18 cellular contexts compared by ENCODE assay signal in the genomic region with DNA sequence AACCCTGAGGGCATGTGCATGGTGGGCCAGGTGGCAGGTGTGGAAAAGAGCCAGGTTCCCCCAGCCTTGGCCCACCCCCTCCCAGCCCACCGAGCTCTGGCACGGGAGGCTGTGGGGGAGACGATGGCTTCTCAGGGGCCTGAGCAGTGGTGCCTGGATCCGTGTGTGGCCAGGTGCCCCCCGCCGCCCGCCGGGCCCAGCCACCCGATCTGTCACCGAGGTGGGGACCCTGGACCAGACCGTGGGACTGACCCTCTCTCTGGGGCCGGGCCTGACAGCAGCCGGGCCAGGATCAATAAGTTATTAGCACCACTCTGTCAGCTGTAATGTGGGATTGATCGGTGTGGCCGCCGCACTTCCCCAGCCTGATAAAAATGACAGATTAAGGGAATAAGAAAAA. TPM values are rescaled to one million over a fixed set of nuclear protein-coding genes. Genes with fewer than 3 reads are reported as not detected.
DNase-seq lines count a peak whose midpoint lies in the region; ATAC-seq, FAIRE-seq and TF ChIP-seq lines count a peak whose summit lies in the region.
"Had no signal": no experiment of that assay in that cellular context is flagged by ENCODE, and none has a peak within 500 bp of the region (broad histone marks: within the 10 kb centered on the region; RNA-seq: fewer than 3 reads in every experiment).

No MANE protein-coding gene starts in this region.

- peaks cover 29% of the 10 kb centered on the region for H3F3A ChIP-seq in neural progenitor cell (ENCODE audit: low read depth)

- H3K14ac ChIP-seq in IMR-90 (replicated peaks; ENCODE audit: low read depth, low read length), result no peak overlapping the region

- peaks cover 2% of the 10 kb centered on the region for H3K9me3 Mint-ChIP-seq in neural progenitor cell
- H3K9me3 Mint-ChIP-seq in CD8-positive, alpha-beta T cell, result no peaks in the 10 kb centered on the region
- H3K9me3 Mint-ChIP-seq: CD4-positive, CD25-positive, alpha-beta regulatory T cell had no signal

- POLR2A ChIA-PET in IMR-90 (lab: Charles Lee; ENCODE audit: unreplicated experiment) (no interaction called here), K562 (lab: Yijun Ruan, JAX) (interaction anchor here (1.0 to 1.7 kb wide), 4 partner anchors 18 to 29 kb away, joined by 3 to 7 read pairs (median 4); a partner anchor contains a TSS)
- POLR2A ChIA-PET in CD8-positive, alpha-beta T cell (lab: Charles Lee), result no interaction called here

- dilution Hi-C loops in IMR-90 (cut with HindIII; ENCODE audit: low sequenced_read_pairs, unreplicated experiment), result no loop called here

- H2AK9ac ChIP-seq in IMR-90 (replicated peaks; ENCODE audit: low read depth, low read length, poor library complexity), result peak overlapping the region; percentile 78

- CTCF ChIA-PET in IMR-90 (lab: Yijun Ruan, JAX) (no interaction called here), K562 (lab: Yijun Ruan, JAX; ENCODE audit: low intra/inter-chr PET ratio) (no interaction called here)
- CTCF ChIA-PET in CD8-positive, alpha-beta T cell (lab: Charles Lee), result interaction anchor here (0.9 kb wide), 1 partner anchor 41 kb away, joined by 3 read pairs; no protein-coding TSS in a partner anchor

- WGBS in IMR-90 (ENCODE audit: extremely low coverage in 2 of 2, insufficient read length in 1 of 2), 2 experiments, result 77% methylated on average over 4 of the region's 16 CpGs; no CpG with 5 or more reads in 1 of the 2 experiments
- 52% methylated on average over 9 of the region's 16 CpGs for WGBS in K562 (ENCODE audit: insufficient coverage, low coverage, missing lambda C conversion rate)
- 88 to 89% methylated on average over 16 of the region's 16 CpGs for WGBS in heart right ventricle, 2 donors

- no peak overlapping the region for H3K4ac ChIP-seq in IMR-90 (ENCODE audit: low read depth, low read length)

- no peak overlapping the region for H3K23ac ChIP-seq in IMR-90 (ENCODE audit: low read depth, low read length)

- no peaks in the 10 kb centered on the region for H3K9me1 ChIP-seq in IMR-90 (ENCODE audit: insufficient read depth, low read length)
- H3K9me1 ChIP-seq in K562 (ENCODE audit: control insufficient read depth, insufficient read depth, low read length), result no peaks in the 10 kb centered on the region

- TF ChIP-seq RAD21 in IMR-90 (IDR thresholded peaks at IDR 0.05; ENCODE audit: low read length), result no peak
- no peak for TF ChIP-seq RAD21 in K562 (CRISPR knock-in tag; conservative IDR thresholded peaks at IDR 0.05 in 1 of 2, IDR thresholded peaks at IDR 0.05 in 1 of 2)

- H3K36me3 ChIP-seq in IMR-90 (ENCODE audit: control insufficient read depth, insufficient read depth, low read length) (no peaks in the 10 kb centered on the region; the same call in 1 of the 2 replicates), K562 (ENCODE audit: control insufficient read depth, insufficient read depth, low read length) (no peaks in the 10 kb centered on the region), neural progenitor cell (no peaks in the 10 kb centered on the region), heart right ventricle (no peaks in the 10 kb centered on the region)
- H3K36me3 ChIP-seq in CD8-positive, alpha-beta T cell (ENCODE audit: insufficient read depth, low read length), result no peaks in the 10 kb centered on the region

- H4K8ac ChIP-seq in IMR-90 (ENCODE audit: low read depth in 2 of 2, low read length in 2 of 2), result no peak overlapping the region

- no peaks in the 10 kb centered on the region for H3K36me3 Mint-ChIP-seq in neural progenitor cell
- H3K36me3 Mint-ChIP-seq in CD8-positive, alpha-beta T cell, result no peaks in the 10 kb centered on the region
- H3K36me3 Mint-ChIP-seq: CD4-positive, CD25-positive, alpha-beta regulatory T cell had no signal

- no peak overlapping the region for H3K4me3 ChIP-seq in IMR-90 (ENCODE audit: insufficient read depth, low read depth, low read length)
- no peak overlapping the region for H3K4me3 ChIP-seq in K562
- H3K4me3 ChIP-seq in neural progenitor cell, result no peak overlapping the region
- no peak overlapping the region for H3K4me3 ChIP-seq in CD8-positive, alpha-beta T cell (ENCODE audit: low read depth, low read length)
- H3K4me3 ChIP-seq in heart right ventricle, result no peak overlapping the region

- no peak overlapping the region for H2BK5ac ChIP-seq in IMR-90 (ENCODE audit: low read depth, low read length, poor library complexity, severe bottlenecking)

- peaks cover 26% of the 10 kb centered on the region for H3K4me1 ChIP-seq in IMR-90 (ENCODE audit: control insufficient read depth, insufficient read depth, low read length)
- H3K4me1 ChIP-seq in K562 (replicated peaks in 1 of 2; ENCODE audit: control insufficient read depth in 2 of 2, insufficient read depth in 2 of 2, low read length in 2 of 2), result peaks cover 21 to 88% of the 10 kb centered on the region in 2 experiments
- H3K4me1 ChIP-seq in neural progenitor cell, result peaks cover 27% of the 10 kb centered on the region
- peaks cover 13% of the 10 kb centered on the region for H3K4me1 ChIP-seq in CD8-positive, alpha-beta T cell (ENCODE audit: insufficient read depth, low read length)
- H3K4me1 ChIP-seq in heart right ventricle, result peaks cover 6 to 45% (median 34%) of the 10 kb centered on the region in 9 donors

- H3K9me3 ChIP-seq in IMR-90 (ENCODE audit: control insufficient read depth, insufficient read depth, low read length) (no peaks in the 10 kb centered on the region), K562 (replicated peaks; ENCODE audit: control insufficient read depth, insufficient read depth, low read depth, low read length) (no peaks in the 10 kb centered on the region), neural progenitor cell (ENCODE audit: low read depth) (no peaks in the 10 kb centered on the region), heart right ventricle (no peaks in the 10 kb centered on the region)
- H3K9me3 ChIP-seq in CD8-positive, alpha-beta T cell (ENCODE audit: low read length), result no peaks in the 10 kb centered on the region
- H3K9me3 ChIP-seq: BE2C had no signal

- H2BK120ac ChIP-seq in IMR-90 (ENCODE audit: low read depth, low read length), result no peak overlapping the region

- H2BK20ac ChIP-seq in IMR-90 (ENCODE audit: low read depth, low read length), result no peak overlapping the region

- no peak overlapping the region for H2BK15ac ChIP-seq in IMR-90 (ENCODE audit: low read depth, low read length)

- H3K4me3 Mint-ChIP-seq in neural progenitor cell, result peak overlapping the region; percentile 27
- H3K4me3 Mint-ChIP-seq in CD8-positive, alpha-beta T cell, result no peak overlapping the region

- FAIRE-seq in K562 (lab: Jason Lieb, UNC), result no peak
- FAIRE-seq: D721Med had no signal

- intact Hi-C loops in IMR-90 (cut with micrococcal nuclease), result no loop called here
- intact Hi-C loops in K562 (cut with micrococcal nuclease), result no loop called here
- intact Hi-C loops in CD8-positive, alpha-beta T cell (cut with DNase I, micrococcal nuclease), result no loop called here
- intact Hi-C loops in heart right ventricle (cut with DNase I), result loop anchor here in 1 of 10 donors (5.0 kb wide), 1 partner anchor 35 kb away; no protein-coding TSS in a partner anchor

- no peak for DNase-seq in IMR-90
- DNase-seq in K562 (ENCODE audit: extremely low read depth in 1 of 4, low spot score in 3 of 4), result no peak
- DNase-seq in neural progenitor cell (ENCODE audit: low spot score), result no peak
- DNase-seq in activated naive CD4-positive, alpha-beta T cell (lab: John Stamatoyannopoulos, UW), result no peak
- no peak for DNase-seq in CD8-positive, alpha-beta T cell
- DNase-seq in heart right ventricle, result no peak
- DNase-seq: CD4-positive, CD25-positive, alpha-beta regulatory T cell; NCI-H1694; NCI-H2029 treated with DMSO at 0.1 percent for 48 hours; NCI-H446 treated with DMSO at 0.1 percent for 48 hours; NK-92 treated with Interleukin-12 subunit alpha and Interleukin-12 subunit beta, amount 100 ng/mL, for 24 hours; Right ventricle myocardium superior had no signal

- no TSS peak for BruUV-seq in IMR-90 (replicated peaks; lab: Mats Ljungman, UMichigan)
- BruUV-seq in K562 (replicated peaks; lab: Mats Ljungman, UMichigan), result no TSS peak

- in situ Hi-C loops in IMR-90 (cut with MboI; ENCODE audit: low sequenced_read_pairs), result no loop called here
- in situ Hi-C loops in K562 (cut with MboI), result no loop called here

- H3K27me3 Mint-ChIP-seq in neural progenitor cell (ENCODE audit: insufficient read depth, low read depth), result peaks cover 39% of the 10 kb centered on the region
- H3K27me3 Mint-ChIP-seq in CD8-positive, alpha-beta T cell (ENCODE audit: low read depth), result peaks cover 17% of the 10 kb centered on the region

- H3K27ac Mint-ChIP-seq in neural progenitor cell, result no peak overlapping the region
- H3K27ac Mint-ChIP-seq in CD8-positive, alpha-beta T cell, result no peak overlapping the region
- H3K27ac Mint-ChIP-seq: CD4-positive, CD25-positive, alpha-beta regulatory T cell had no signal

- no peak for TF ChIP-seq CTCF in IMR-90 (conservative IDR thresholded peaks at IDR 0.05; ENCODE audit: low read depth, low read length)
- TF ChIP-seq CTCF in K562 (IDR thresholded peaks at IDR 0.05 in 2 of 3, conservative IDR thresholded peaks at IDR 0.05 in 1 of 3; ENCODE audit: insufficient read depth in 2 of 3, low read depth in 1 of 3, low read length in 3 of 3), result no peak
- no peak for TF ChIP-seq CTCF in neural progenitor cell (IDR thresholded peaks at IDR 0.05)
- no peak for TF ChIP-seq CTCF in CD8-positive, alpha-beta T cell (IDR thresholded peaks at IDR 0.05)
- no peak for TF ChIP-seq CTCF in heart right ventricle (IDR thresholded peaks at IDR 0.05)

- H4K91ac ChIP-seq in IMR-90 (ENCODE audit: insufficient read depth, low read depth, low read length), result no peak overlapping the region

- ATAC-seq in IMR-90 (ENCODE audit: low read depth) (no peak), K562 (no peak), HG03175 (IDR thresholded peaks at IDR 0.05; ENCODE audit: unreplicated experiment) (no peak), heart right ventricle (no peak)
- ATAC-seq in CD8-positive, alpha-beta T cell, result no peak

- no peaks in the 10 kb centered on the region for H3K79me1 ChIP-seq in IMR-90 (ENCODE audit: low read depth in 1 of 2, low read length in 2 of 2)

- no peak for TF ChIP-seq POLR2A in IMR-90 (IDR thresholded peaks at IDR 0.05; ENCODE audit: low read depth, low read length)
- TF ChIP-seq POLR2A in K562 (conservative IDR thresholded peaks at IDR 0.05), result no peak

- no peak for TF ChIP-seq EP300 in K562 (IDR thresholded peaks at IDR 0.05; ENCODE audit: low read length)

- H4K5ac ChIP-seq in IMR-90 (ENCODE audit: low read depth, low read length), result no peak overlapping the region

- H2AK5ac ChIP-seq in IMR-90 (ENCODE audit: low read depth, low read length), result no peak overlapping the region

- H3K4me2 ChIP-seq in IMR-90 (ENCODE audit: low read depth, low read length) (no peak overlapping the region), K562 (ENCODE audit: insufficient read depth, low read length) (no peak overlapping the region), neural progenitor cell (no peak overlapping the region)
- H3K4me2 ChIP-seq: KMS-11 had no signal

- no peak overlapping the region for H3K27ac ChIP-seq in IMR-90 (ENCODE audit: insufficient read depth, low read length)
- H3K27ac ChIP-seq in K562 (ENCODE audit: extremely low read depth, low read depth, low read length), result no peak overlapping the region
- H3K27ac ChIP-seq in neural progenitor cell, result no peak overlapping the region
- H3K27ac ChIP-seq in CD8-positive, alpha-beta T cell (ENCODE audit: low read depth, low read length), result no peak overlapping the region
- no peak overlapping the region for H3K27ac ChIP-seq in heart right ventricle
- H3K27ac ChIP-seq: KMS-11 had no signal

- no peaks in the 10 kb centered on the region for H3K27me3 ChIP-seq in IMR-90 (ENCODE audit: control insufficient read depth, insufficient read depth, low read length)
- peaks cover 11 to 31% of the 10 kb centered on the region in 2 experiments; a peak in 4 of 5 replicates for H3K27me3 ChIP-seq in K562 (ENCODE audit: control insufficient read depth in 2 of 2, insufficient read depth in 2 of 2, low read length in 2 of 2)
- peaks cover 93% of the 10 kb centered on the region for H3K27me3 ChIP-seq in neural progenitor cell
- H3K27me3 ChIP-seq in CD8-positive, alpha-beta T cell (ENCODE audit: insufficient read depth, low read length), result peaks cover 8% of the 10 kb centered on the region
- H3K27me3 ChIP-seq in heart right ventricle, result peaks cover 29 to 91% (median 84%) of the 10 kb centered on the region in 7 donors

- peaks cover 33% of the 10 kb centered on the region for H3K4me1 Mint-ChIP-seq in neural progenitor cell
- H3K4me1 Mint-ChIP-seq in CD8-positive, alpha-beta T cell (ENCODE audit: low read depth), result peaks cover 9% of the 10 kb centered on the region

- H3K18ac ChIP-seq in IMR-90 (ENCODE audit: low read depth, low read length), result no peak overlapping the region

- peaks cover 4% of the 10 kb centered on the region for H4K20me1 ChIP-seq in IMR-90 (ENCODE audit: insufficient read depth, low read length)
- H4K20me1 ChIP-seq in K562 (replicated peaks; ENCODE audit: control insufficient read depth, insufficient read depth, low read length), result peaks cover 14% of the 10 kb centered on the region
- peaks cover 85% of the 10 kb centered on the region for H4K20me1 ChIP-seq in neural progenitor cell (ENCODE audit: low read depth)

- H2AFZ ChIP-seq in IMR-90 (replicated peaks; ENCODE audit: low read length, poor library complexity) (no peak overlapping the region), K562 (ENCODE audit: low read depth, low read length) (no peak overlapping the region), neural progenitor cell (replicated peaks) (no peak overlapping the region)

- no peak overlapping the region for H3K56ac ChIP-seq in IMR-90 (ENCODE audit: extremely low read depth, insufficient read depth, low read length)

- no peaks in the 10 kb centered on the region for H3K79me2 ChIP-seq in K562 (ENCODE audit: control insufficient read depth, insufficient read depth, low read length)
- no peaks in the 10 kb centered on the region for H3K79me2 ChIP-seq in neural progenitor cell (ENCODE audit: low read depth)

- no peak overlapping the region for H3K9ac ChIP-seq in IMR-90 (ENCODE audit: low read depth, low read length)
- no peak overlapping the region for H3K9ac ChIP-seq in K562 (ENCODE audit: insufficient read depth in 1 of 2, low read depth in 2 of 2, low read length in 2 of 2)
- H3K9ac ChIP-seq in neural progenitor cell, result no peak overlapping the region
- H3K9ac ChIP-seq: KMS-11 had no signal

RNA-seq across cellular contexts. Expression of a gene that starts 13.8 kb away (rescaled TPM):
- 5.9 and 6.9 TPM in 2 replicates for total RNA-seq in IMR-90 (2012; rRNA removed)
- 22.9 and 31.9 TPM in 2 replicates for polyA plus RNA-seq in IMR-90 (2012; rRNA removed)
- polyA plus RNA-seq in IMR-90 (2012; cell fraction: cytosol; rRNA removed), result 7.3 and 10.5 TPM in 2 replicates
- 30.0 and 141 TPM in 2 replicates for polyA plus RNA-seq in IMR-90 (2012; cell fraction: nucleus; rRNA removed; ENCODE audit: low replicate concordance)
- total RNA-seq in K562 (2011; cell fraction: chromatin; rRNA removed; ENCODE audit: low replicate concordance), result 0.42 and 1.3 TPM in 2 replicates
- total RNA-seq in K562 (2011; cell fraction: nucleolus; rRNA removed), result 1.2 and 1.8 TPM in 2 replicates
- total RNA-seq in K562 (2011; cell fraction: nucleoplasm; rRNA removed), result 0.31 and 0.44 TPM in 2 replicates
- 0.41 and 0.82 TPM in 2 replicates for total RNA-seq in K562 (2014; rRNA removed)
- total RNA-seq in K562 (2014; rRNA removed; fragmentation: Illumina TruSeq; extraction: Trizol), result 0.07 TPM in 1 of 2 replicates, not detected in the other
- total RNA-seq in K562 (2015; rRNA removed; fragmentation: Illumina TruSeq; extraction: Trizol), result 0.11 and 0.26 TPM in 2 replicates
- total RNA-seq in K562 (2021), result 0.38 and 0.49 TPM in 2 replicates
- polyA plus RNA-seq in K562 (2011; rRNA removed), result 0.24 and 0.31 TPM in 2 replicates
- polyA plus RNA-seq in K562 (2011; cell fraction: cytosol; rRNA removed), result 0.37 and 0.73 TPM in 2 replicates
- polyA plus RNA-seq in K562 (2011; cell fraction: nucleus; rRNA removed), result 1.6 and 3.1 TPM in 2 replicates
- polyA plus RNA-seq in K562 (2012), result 0.36 and 0.64 TPM in 2 replicates
- not detected in 2 replicates for polyA plus RNA-seq in K562 (2014; fragmentation: Illumina TruSeq; extraction: Trizol)
- under 1 TPM in 1 of 2 experiments, not detected in 1; 0.08 TPM for polyA plus RNA-seq in K562 (2014; fragmentation: Nextera tagmentation; extraction: Ambion mirVana)
- 0.07 and 0.32 TPM in 2 replicates for polyA plus RNA-seq in K562 (2014; rRNA removed)
- polyA minus RNA-seq in K562 (2011; rRNA and poly(A)+ RNA removed), result not detected in 2 replicates
- 1.3 and 3.5 TPM in 2 replicates for polyA minus RNA-seq in K562 (2011; cell fraction: cytosol; rRNA and poly(A)+ RNA removed)
- polyA minus RNA-seq in K562 (2011; cell fraction: nucleus; rRNA and poly(A)+ RNA removed), result 0.94 and 1.6 TPM in 2 replicates
- 0.15 TPM in 1 of 2 replicates, not detected in the other for total RNA-seq in neural progenitor cell (ENCODE audit: low replicate concordance)
- total RNA-seq in CD8-positive, alpha-beta T cell, result not detected
- total RNA-seq in heart right ventricle, result 1 to 10 TPM in 8 of 10 donors, under 1 TPM in 2; 0.87 to 2.2 (median 1.2) TPM
- polyA plus RNA-seq in heart right ventricle, result 1 to 10 TPM; 1.5 to 2.4 TPM
- total RNA-seq: CD4-positive, CD25-positive, alpha-beta regulatory T cell; SK-MEL-5 had no signal

RNA-seq across cellular contexts. Expression of a gene that starts 21.5 kb away (rescaled TPM):
- total RNA-seq in IMR-90 (2012; rRNA removed) (105 and 106 TPM in 2 replicates), K562 (2014; rRNA removed) (363 and 418 TPM in 2 replicates), K562 (2014; rRNA removed; fragmentation: Illumina TruSeq; extraction: Trizol) (111 and 128 TPM in 2 replicates), K562 (2015; rRNA removed; fragmentation: Illumina TruSeq; extraction: Trizol) (214 and 216 TPM in 2 replicates), K562 (2021) (407 and 410 TPM in 2 replicates), neural progenitor cell (ENCODE audit: low replicate concordance) (39.6 and 69.1 TPM in 2 replicates), heart right ventricle (10 to 100 TPM; 38.3 to 52.5 (median 42.6) TPM)
- polyA plus RNA-seq in IMR-90 (2012; rRNA removed) (74.2 and 75.7 TPM in 2 replicates), K562 (2011; rRNA removed) (86.6 and 118 TPM in 2 replicates), K562 (2014; fragmentation: Illumina TruSeq; extraction: Trizol) (200 and 279 TPM in 2 replicates), K562 (2014; fragmentation: Nextera tagmentation; extraction: Ambion mirVana) (1 to 10 TPM; 4.0 to 9.7 TPM), K562 (2014; rRNA removed) (260 and 299 TPM in 2 replicates), heart right ventricle (10 to 100 TPM; 62.5 to 64.8 TPM)
- 54.0 and 63.6 TPM in 2 replicates for polyA plus RNA-seq in IMR-90 (2012; cell fraction: cytosol; rRNA removed)
- polyA plus RNA-seq in IMR-90 (2012; cell fraction: nucleus; rRNA removed; ENCODE audit: low replicate concordance), result 86.7 and 138 TPM in 2 replicates
- total RNA-seq in K562 (2011; cell fraction: chromatin; rRNA removed; ENCODE audit: low replicate concordance), result 185 and 348 TPM in 2 replicates
- total RNA-seq in K562 (2011; cell fraction: nucleolus; rRNA removed), result 202 and 208 TPM in 2 replicates
- total RNA-seq in K562 (2011; cell fraction: nucleoplasm; rRNA removed), result 191 and 196 TPM in 2 replicates
- 166 and 242 TPM in 2 replicates for polyA plus RNA-seq in K562 (2011; cell fraction: cytosol; rRNA removed)
- 153 and 201 TPM in 2 replicates for polyA plus RNA-seq in K562 (2011; cell fraction: nucleus; rRNA removed)
- polyA plus RNA-seq in K562 (2012), result 162 and 252 TPM in 2 replicates
- 113 and 170 TPM in 2 replicates for polyA minus RNA-seq in K562 (2011; rRNA and poly(A)+ RNA removed)
- 169 and 187 TPM in 2 replicates for polyA minus RNA-seq in K562 (2011; cell fraction: cytosol; rRNA and poly(A)+ RNA removed)
- 36.1 and 52.3 TPM in 2 replicates for polyA minus RNA-seq in K562 (2011; cell fraction: nucleus; rRNA and poly(A)+ RNA removed)
- 10 to 100 TPM; 54.0 to 54.7 TPM for total RNA-seq in CD8-positive, alpha-beta T cell

RNA-seq across cellular contexts. Expression of a gene that starts 22.9 kb away (rescaled TPM):
- total RNA-seq in IMR-90 (2012; rRNA removed), result 3.4 and 3.6 TPM in 2 replicates
- 41.0 and 50.7 TPM in 2 replicates for polyA plus RNA-seq in IMR-90 (2012; rRNA removed)
- 14.1 and 16.5 TPM in 2 replicates for polyA plus RNA-seq in IMR-90 (2012; cell fraction: cytosol; rRNA removed)
- polyA plus RNA-seq in IMR-90 (2012; cell fraction: nucleus; rRNA removed; ENCODE audit: low replicate concordance), result 305 and 1,032 TPM in 2 replicates
- total RNA-seq in K562 (2011; cell fraction: chromatin; rRNA removed; ENCODE audit: low replicate concordance), result 105 and 413 TPM in 2 replicates
- total RNA-seq in K562 (2011; cell fraction: nucleolus; rRNA removed), result 347 and 361 TPM in 2 replicates
- 167 and 188 TPM in 2 replicates for total RNA-seq in K562 (2011; cell fraction: nucleoplasm; rRNA removed)
- 30.7 and 30.8 TPM in 2 replicates for total RNA-seq in K562 (2014; rRNA removed)
- total RNA-seq in K562 (2014; rRNA removed; fragmentation: Illumina TruSeq; extraction: Trizol), result 1.5 and 2.9 TPM in 2 replicates
- total RNA-seq in K562 (2015; rRNA removed; fragmentation: Illumina TruSeq; extraction: Trizol), result 13.0 and 16.3 TPM in 2 replicates
- 58.1 and 71.4 TPM in 2 replicates for total RNA-seq in K562 (2021)
- polyA plus RNA-seq in K562 (2011; rRNA removed), result 18.6 and 49.7 TPM in 2 replicates
- polyA plus RNA-seq in K562 (2011; cell fraction: cytosol; rRNA removed), result 22.8 and 35.9 TPM in 2 replicates
- 819 and 946 TPM in 2 replicates for polyA plus RNA-seq in K562 (2011; cell fraction: nucleus; rRNA removed)
- 31.2 and 45.6 TPM in 2 replicates for polyA plus RNA-seq in K562 (2012)
- polyA plus RNA-seq in K562 (2014; fragmentation: Illumina TruSeq; extraction: Trizol), result 7.2 and 22.1 TPM in 2 replicates
- under 1 TPM; 0.14 to 0.55 TPM for polyA plus RNA-seq in K562 (2014; fragmentation: Nextera tagmentation; extraction: Ambion mirVana)
- 67.3 and 84.8 TPM in 2 replicates for polyA plus RNA-seq in K562 (2014; rRNA removed)
- 3.4 and 5.1 TPM in 2 replicates for polyA minus RNA-seq in K562 (2011; rRNA and poly(A)+ RNA removed)
- polyA minus RNA-seq in K562 (2011; cell fraction: cytosol; rRNA and poly(A)+ RNA removed), result 8.9 and 14.1 TPM in 2 replicates
- polyA minus RNA-seq in K562 (2011; cell fraction: nucleus; rRNA and poly(A)+ RNA removed), result 72.0 and 97.5 TPM in 2 replicates
- total RNA-seq in neural progenitor cell (ENCODE audit: low replicate concordance), result 10.7 and 33.8 TPM in 2 replicates
- 10 to 100 TPM; 15.2 to 16.1 TPM for total RNA-seq in CD8-positive, alpha-beta T cell
- 1 to 10 TPM; 1.3 to 6.6 (median 3.2) TPM for total RNA-seq in heart right ventricle
- polyA plus RNA-seq in heart right ventricle, result 10 to 100 TPM in 1 of 2 donors, 1 to 10 TPM in 1; 7.7 to 10.2 TPM

RNA-seq across cellular contexts. Expression of a gene that starts 28.8 kb away (rescaled TPM):
- total RNA-seq in IMR-90 (2012; rRNA removed), result 0.28 and 0.54 TPM in 2 replicates
- 2.1 and 2.3 TPM in 2 replicates for polyA plus RNA-seq in IMR-90 (2012; rRNA removed)
- polyA plus RNA-seq in IMR-90 (2012; cell fraction: cytosol; rRNA removed), result 0.66 and 1.7 TPM in 2 replicates
- 8.1 and 24.8 TPM in 2 replicates for polyA plus RNA-seq in IMR-90 (2012; cell fraction: nucleus; rRNA removed; ENCODE audit: low replicate concordance)
- 0.99 and 3.5 TPM in 2 replicates for total RNA-seq in K562 (2011; cell fraction: chromatin; rRNA removed; ENCODE audit: low replicate concordance)
- 1.2 and 2.6 TPM in 2 replicates for total RNA-seq in K562 (2011; cell fraction: nucleolus; rRNA removed)
- 0.88 and 1.6 TPM in 2 replicates for total RNA-seq in K562 (2011; cell fraction: nucleoplasm; rRNA removed)
- total RNA-seq in K562 (2014; rRNA removed), result 0.09 and 0.69 TPM in 2 replicates
- total RNA-seq in K562 (2014; rRNA removed; fragmentation: Illumina TruSeq; extraction: Trizol), result 0.07 TPM in 1 of 2 replicates, not detected in the other
- 0.11 and 0.18 TPM in 2 replicates for total RNA-seq in K562 (2015; rRNA removed; fragmentation: Illumina TruSeq; extraction: Trizol)
- total RNA-seq in K562 (2021), result 1.2 and 1.5 TPM in 2 replicates
- polyA plus RNA-seq in K562 (2011; rRNA removed), result 0.13 and 0.34 TPM in 2 replicates
- polyA plus RNA-seq in K562 (2011; cell fraction: cytosol; rRNA removed), result 0.12 and 0.37 TPM in 2 replicates
- 2.6 and 3.6 TPM in 2 replicates for polyA plus RNA-seq in K562 (2011; cell fraction: nucleus; rRNA removed)
- 0.47 and 1.4 TPM in 2 replicates for polyA plus RNA-seq in K562 (2012)
- 0.13 and 0.69 TPM in 2 replicates for polyA plus RNA-seq in K562 (2014; fragmentation: Illumina TruSeq; extraction: Trizol)
- polyA plus RNA-seq in K562 (2014; fragmentation: Nextera tagmentation; extraction: Ambion mirVana), result not detected
- 0.52 and 0.80 TPM in 2 replicates for polyA plus RNA-seq in K562 (2014; rRNA removed)
- polyA minus RNA-seq in K562 (2011; rRNA and poly(A)+ RNA removed), result not detected in 2 replicates
- polyA minus RNA-seq in K562 (2011; cell fraction: cytosol; rRNA and poly(A)+ RNA removed), result 0.55 TPM in 1 of 2 replicates, not detected in the other
- 1.3 and 1.8 TPM in 2 replicates for polyA minus RNA-seq in K562 (2011; cell fraction: nucleus; rRNA and poly(A)+ RNA removed)
- total RNA-seq in neural progenitor cell (ENCODE audit: low replicate concordance), result 0.09 TPM in 1 of 2 replicates, not detected in the other
- under 1 TPM; 0.56 to 0.60 TPM for total RNA-seq in CD8-positive, alpha-beta T cell
- total RNA-seq in heart right ventricle, result under 1 TPM in 2 of 10 donors, not detected in 8; 0.13 to 0.30 TPM
- under 1 TPM; 0.28 to 0.37 TPM for polyA plus RNA-seq in heart right ventricle
- total RNA-seq: Right ventricle myocardium superior had no signal

RNA-seq across cellular contexts. Expression of a gene that starts 44.4 kb away (rescaled TPM):
- total RNA-seq in IMR-90 (2012; rRNA removed) (not detected in 2 replicates), K562 (2014; rRNA removed) (not detected in 2 replicates), K562 (2014; rRNA removed; fragmentation: Illumina TruSeq; extraction: Trizol) (not detected in 2 replicates), K562 (2015; rRNA removed; fragmentation: Illumina TruSeq; extraction: Trizol) (not detected in 2 replicates), K562 (2021) (not detected in 2 replicates), neural progenitor cell (ENCODE audit: low replicate concordance) (not detected in 2 replicates), heart right ventricle (100 to 1,000 TPM in 8 of 10 donors, 10 to 100 TPM in 2; 66.2 to 238 (median 122) TPM)
- polyA plus RNA-seq in IMR-90 (2012; rRNA removed) (not detected in 2 replicates), K562 (2011; rRNA removed) (0.04 TPM in 1 of 2 replicates, not detected in the other), K562 (2014; fragmentation: Illumina TruSeq; extraction: Trizol) (not detected in 2 replicates), K562 (2014; fragmentation: Nextera tagmentation; extraction: Ambion mirVana) (not detected), K562 (2014; rRNA removed) (not detected in 2 replicates), heart right ventricle (100 to 1,000 TPM in 1 of 2 donors, 10 to 100 TPM in 1; 55.1 to 513 TPM)
- not detected in 2 replicates for polyA plus RNA-seq in IMR-90 (2012; cell fraction: cytosol; rRNA removed)
- polyA plus RNA-seq in IMR-90 (2012; cell fraction: nucleus; rRNA removed; ENCODE audit: low replicate concordance), result 0.02 and 0.03 TPM in 2 replicates
- total RNA-seq in K562 (2011; cell fraction: chromatin; rRNA removed; ENCODE audit: low replicate concordance), result 0.30 and 1.0 TPM in 2 replicates
- total RNA-seq in K562 (2011; cell fraction: nucleolus; rRNA removed), result 0.39 and 0.67 TPM in 2 replicates
- 0.23 and 0.29 TPM in 2 replicates for total RNA-seq in K562 (2011; cell fraction: nucleoplasm; rRNA removed)
- polyA plus RNA-seq in K562 (2011; cell fraction: cytosol; rRNA removed), result 0.06 TPM in 1 of 2 replicates, not detected in the other
- polyA plus RNA-seq in K562 (2011; cell fraction: nucleus; rRNA removed), result 0.18 and 0.25 TPM in 2 replicates
- polyA plus RNA-seq in K562 (2012), result 0.46 and 0.48 TPM in 2 replicates
- polyA minus RNA-seq in K562 (2011; rRNA and poly(A)+ RNA removed), result not detected in 2 replicates
- polyA minus RNA-seq in K562 (2011; cell fraction: cytosol; rRNA and poly(A)+ RNA removed), result not detected in 2 replicates
- 0.33 TPM in 1 of 2 replicates, not detected in the other for polyA minus RNA-seq in K562 (2011; cell fraction: nucleus; rRNA and poly(A)+ RNA removed)
- total RNA-seq in CD8-positive, alpha-beta T cell, result under 1 TPM in 1 of 2 experiments, not detected in 1; 0.08 TPM
- total RNA-seq: CD4-positive, CD25-positive, alpha-beta regulatory T cell; Daoy had no signal
- polyA plus RNA-seq: CD4-positive, CD25-positive, alpha-beta regulatory T cell had no signal
